11 cellular contexts compared by ENCODE assay signal in genomic region chr11:96303067-96303466, GRCh38. TPM values are rescaled to one million over a fixed set of nuclear protein-coding genes. Genes with fewer than 3 reads are reported as not detected.
DNase-seq lines count a peak whose midpoint lies in the region; ATAC-seq and TF ChIP-seq lines count a peak whose summit lies in the region.
"Had no signal": no experiment of that assay in that cellular context is flagged by ENCODE, and none has a peak within 500 bp of the region (broad histone marks: within the 10 kb centered on the region; RNA-seq: fewer than 3 reads in every experiment).

No MANE protein-coding gene starts in this region.

- POLR2A ChIA-PET in activated CD4-positive, alpha-beta memory T cell treated with anti-CD3 and anti-CD28 coated beads, Interleukin-2, amount 10 ng/mL, durations not matched to agents 7 days and 5 days (lab: Charles Lee), result no interaction called here
- POLR2A ChIA-PET in naive thymus-derived CD8-positive, alpha-beta T cell (lab: Charles Lee), result interaction anchor here (0.7 kb wide), 1 partner anchor 46 kb away, joined by 3 read pairs; no protein-coding TSS in a partner anchor

- H3K4me3 Mint-ChIP-seq in nephron, result no peak overlapping the region
- no peak overlapping the region for H3K4me3 Mint-ChIP-seq in activated CD4-positive, alpha-beta memory T cell treated with anti-CD3 and anti-CD28 coated beads, Interleukin-2, amount 10 ng/mL, durations not matched to agents 7 days and 5 days
- peak overlapping the region in 1 of 10 donors; percentile 4 for H3K4me3 Mint-ChIP-seq in naive thymus-derived CD8-positive, alpha-beta T cell
- H3K4me3 Mint-ChIP-seq in H9, result no peak overlapping the region

- TF ChIP-seq CTCF in coronary artery (IDR thresholded peaks at IDR 0.05), result no peak
- no peak for TF ChIP-seq CTCF in nephron (IDR thresholded peaks at IDR 0.05; ENCODE audit: unreplicated experiment in 3 of 3)
- no peak for TF ChIP-seq CTCF in H9 (conservative IDR thresholded peaks at IDR 0.05)

- no peak overlapping the region for H2BK15ac ChIP-seq in H9 (ENCODE audit: low read depth, low read length)

- H4K20me1 ChIP-seq in H9 (ENCODE audit: control insufficient read depth, insufficient read depth, insufficient read length), result no peaks in the 10 kb centered on the region

- no peak overlapping the region for H2BK120ac ChIP-seq in H9 (ENCODE audit: low read depth, low read length, poor library complexity, severe bottlenecking)

- no peak overlapping the region for H3K4ac ChIP-seq in H9 (ENCODE audit: low read depth, low read length)

- H3K9me3 ChIP-seq in H9 (ENCODE audit: control insufficient read depth, low read depth, low read length), result no peaks in the 10 kb centered on the region

- no peak overlapping the region for H3K4me2 ChIP-seq in H9 (ENCODE audit: insufficient read depth, insufficient read length, low read length)

- H3K56ac ChIP-seq in H9 (ENCODE audit: insufficient read length, low read depth, low read length), result no peak overlapping the region

- H3K23me2 ChIP-seq in H9 (ENCODE audit: insufficient read length, low read depth, low read length, poor library complexity, severe bottlenecking), result no peaks in the 10 kb centered on the region

- WGBS in H9 (ENCODE audit: extremely low coverage, insufficient read length, low lambda C conversion rate), result no CpG with 5 or more reads among the region's 1 CpG

- peak overlapping the region in 2 of 3 experiments; percentile 29 to 71 for H3K27ac Mint-ChIP-seq in nephron
- no peak overlapping the region for H3K27ac Mint-ChIP-seq in activated CD4-positive, alpha-beta memory T cell treated with anti-CD3 and anti-CD28 coated beads, Interleukin-2, amount 10 ng/mL, durations not matched to agents 7 days and 5 days
- H3K27ac Mint-ChIP-seq in naive thymus-derived CD8-positive, alpha-beta T cell, result peak overlapping the region in 2 of 10 donors; percentile 67 to 81
- no peak overlapping the region for H3K27ac Mint-ChIP-seq in H9

- H3K23ac ChIP-seq in H9 (ENCODE audit: insufficient read length, low read depth, low read length), result no peak overlapping the region

- no peak overlapping the region for H3K9ac ChIP-seq in H9 (ENCODE audit: extremely low read depth, insufficient read length, low read length)

- no peak overlapping the region for H2AK5ac ChIP-seq in H9 (ENCODE audit: insufficient read length, low read length)

- H3K9me3 Mint-ChIP-seq in nephron, result no peaks in the 10 kb centered on the region
- no peaks in the 10 kb centered on the region for H3K9me3 Mint-ChIP-seq in activated CD4-positive, alpha-beta memory T cell treated with anti-CD3 and anti-CD28 coated beads, Interleukin-2, amount 10 ng/mL, durations not matched to agents 7 days and 5 days
- no peaks in the 10 kb centered on the region for H3K9me3 Mint-ChIP-seq in naive thymus-derived CD8-positive, alpha-beta T cell
- no peaks in the 10 kb centered on the region for H3K9me3 Mint-ChIP-seq in H9

- no peak for ATAC-seq in HG02623 (IDR thresholded peaks at IDR 0.05; ENCODE audit: unreplicated experiment)
- no peak for ATAC-seq in naive thymus-derived CD8-positive, alpha-beta T cell

- peaks cover 2% of the 10 kb centered on the region for H3K79me1 ChIP-seq in H9 (ENCODE audit: insufficient read depth, low read depth, low read length, poor library complexity, severe bottlenecking)

- no peak overlapping the region for H4K5ac ChIP-seq in H9 (ENCODE audit: insufficient read length, low read depth, low read length)

- H3K4me1 ChIP-seq in H9 (ENCODE audit: insufficient read depth, low read length), result peaks cover 10% of the 10 kb centered on the region; the same call in 1 of the 2 replicates

- DNase-seq in DMS53 treated with DMSO at 0.1 percent for 48 hours (lab: John Stamatoyannopoulos, UW; ENCODE audit: unreplicated experiment), result peak; percentile 29
- peak; percentile 85 for DNase-seq in NCI-H226
- no peak for DNase-seq in coronary artery (ENCODE audit: low spot score)
- no peak for DNase-seq in activated CD4-positive, alpha-beta memory T cell treated with anti-CD3 and anti-CD28 coated beads, Interleukin-2, amount 10 ng/mL, durations not matched to agents 7 days and 5 days
- DNase-seq in naive thymus-derived CD8-positive, alpha-beta T cell, result no peak
- no peak for DNase-seq in H9
- DNase-seq: activated naive CD4-positive, alpha-beta T cell treated with anti-CD3 and anti-CD28 coated beads, Interleukin-2, amount 50 U/mL, for 16 hours; NCI-H1417 treated with DMSO at 0.1 percent for 48 hours; retina had no signal

- no peaks in the 10 kb centered on the region for H3K27me3 ChIP-seq in H9 (ENCODE audit: insufficient read depth, low read length)

- H3K18ac ChIP-seq in H9 (ENCODE audit: insufficient read length, low read depth, low read length), result no peak overlapping the region

- H3K27me3 Mint-ChIP-seq in nephron (ENCODE audit: low read depth) (no peaks in the 10 kb centered on the region), H9 (ENCODE audit: low read depth) (no peaks in the 10 kb centered on the region)
- no peaks in the 10 kb centered on the region for H3K27me3 Mint-ChIP-seq in activated CD4-positive, alpha-beta memory T cell treated with anti-CD3 and anti-CD28 coated beads, Interleukin-2, amount 10 ng/mL, durations not matched to agents 7 days and 5 days
- H3K27me3 Mint-ChIP-seq in naive thymus-derived CD8-positive, alpha-beta T cell, result no peaks in the 10 kb centered on the region

- peak overlapping the region; percentile 48 to 60 for H3K27ac ChIP-seq in coronary artery
- H3K27ac ChIP-seq in H9 (ENCODE audit: insufficient read length, low read depth, low read length), result no peak overlapping the region

- no peak overlapping the region for H4K91ac ChIP-seq in H9 (ENCODE audit: insufficient read length, low read depth, low read length)

- H3T11ph ChIP-seq in H9 (ENCODE audit: low read length), result no peak overlapping the region

- H3K4me1 Mint-ChIP-seq in nephron, result peaks cover 55% of the 10 kb centered on the region
- H3K4me1 Mint-ChIP-seq in activated CD4-positive, alpha-beta memory T cell treated with anti-CD3 and anti-CD28 coated beads, Interleukin-2, amount 10 ng/mL, durations not matched to agents 7 days and 5 days, result peaks cover 28% of the 10 kb centered on the region
- H3K4me1 Mint-ChIP-seq in naive thymus-derived CD8-positive, alpha-beta T cell, result peaks cover 43 to 85% (median 77%) of the 10 kb centered on the region in 4 donors
- peaks cover 26 to 38% of the 10 kb centered on the region in 2 experiments for H3K4me1 Mint-ChIP-seq in H9

- no peak overlapping the region for H2BK20ac ChIP-seq in H9 (ENCODE audit: low read depth, low read length, poor library complexity, severe bottlenecking)

- H2BK12ac ChIP-seq in H9 (ENCODE audit: insufficient read length, low read depth, low read length), result no peak overlapping the region

- peak overlapping the region; percentile 23 for H3K4me3 ChIP-seq in coronary artery

- no peak overlapping the region for H2BK5ac ChIP-seq in H9 (ENCODE audit: insufficient read length, low read length)

- peaks cover 8% of the 10 kb centered on the region for H3K36me3 Mint-ChIP-seq in nephron (ENCODE audit: low read depth)
- H3K36me3 Mint-ChIP-seq in activated CD4-positive, alpha-beta memory T cell treated with anti-CD3 and anti-CD28 coated beads, Interleukin-2, amount 10 ng/mL, durations not matched to agents 7 days and 5 days (ENCODE audit: low read depth), result peaks cover 9% of the 10 kb centered on the region
- peaks cover 0 to 30% (median 16%) of the 10 kb centered on the region in 3 donors for H3K36me3 Mint-ChIP-seq in naive thymus-derived CD8-positive, alpha-beta T cell
- no peaks in the 10 kb centered on the region for H3K36me3 Mint-ChIP-seq in H9 (ENCODE audit: insufficient read depth in 1 of 3, low read depth in 3 of 3)

- H2AFZ ChIP-seq in H9 (ENCODE audit: low read length), result no peak overlapping the region

- CTCF ChIA-PET in activated CD4-positive, alpha-beta memory T cell treated with anti-CD3 and anti-CD28 coated beads, Interleukin-2, amount 10 ng/mL, durations not matched to agents 7 days and 5 days (lab: Charles Lee), result interaction anchor here (4.3 kb wide), 1 partner anchor 40 kb away, joined by 15 read pairs; the partner anchor contains the start of gene MAML2

- no peak overlapping the region for H4K8ac ChIP-seq in H9 (replicated peaks; ENCODE audit: insufficient read length, low read depth, low read length)

- H3K14ac ChIP-seq in H9 (ENCODE audit: insufficient read depth, low read length), result no peak overlapping the region

- H3K79me2 ChIP-seq in H9 (ENCODE audit: insufficient read depth, low read length), result 0 out of 2 replicates have a peak, but pooled peaks cover 1% of the 10 kb centered on the region

RNA-seq across cellular contexts. Expression of gene MAML2, which starts 39.9 kb away (rescaled TPM):
- 10 to 100 TPM; 19.2 to 19.3 TPM for total RNA-seq in activated CD4-positive, alpha-beta memory T cell treated with anti-CD3 and anti-CD28 coated beads, Interleukin-2, amount 10 ng/mL, durations not matched to agents 7 days and 5 days
- 10 to 100 TPM; 68.2 to 68.5 TPM for total RNA-seq in naive thymus-derived CD8-positive, alpha-beta T cell
- polyA plus RNA-seq in naive thymus-derived CD8-positive, alpha-beta T cell, result 10 to 100 TPM in 2 of 3 donors, 1 to 10 TPM in 1; 6.6 to 33.0 (median 15.3) TPM
- 2.7 TPM in 2 replicates for total RNA-seq in H9 (2021)

Comparison
In these comparisons a context has a peak if more than half of its experiments do, and no peak if none do; other contexts are left out.
1. DNase-seq: peak in DMS53 treated with DMSO at 0.1 percent for 48 hours (single experiment) and NCI-H226 (single experiment); none in coronary artery (single experiment), activated CD4-positive, alpha-beta memory T cell treated with anti-CD3 and anti-CD28 coated beads, Interleukin-2, amount 10 ng/mL, durations not matched to agents 7 days and 5 days (single experiment), naive thymus-derived CD8-positive, alpha-beta T cell (0 of 10) and H9 (single experiment).
2. H3K27ac Mint-ChIP-seq: peak in nephron (2 of 3); none in activated CD4-positive, alpha-beta memory T cell treated with anti-CD3 and anti-CD28 coated beads, Interleukin-2, amount 10 ng/mL, durations not matched to agents 7 days and 5 days (single experiment) and H9 (0 of 3).